In genomic region chr19:50330365-50331078, GRCh38 we compare ENCODE assay signal across 9 cellular contexts. TPM values are rescaled to one million over a fixed set of nuclear protein-coding genes. Genes with fewer than 3 reads are reported as not detected.
A peak's percentile ranks its signal among the peaks of the same experiment; 100 is the strongest.
DNase-seq lines count a peak whose midpoint lies in the region; ATAC-seq and TF ChIP-seq lines count a peak whose summit lies in the region.
"Had no signal": no experiment of that assay in that cellular context is flagged by ENCODE, and none has a peak within 500 bp of the region (broad histone marks: within the 10 kb centered on the region; RNA-seq: fewer than 3 reads in every experiment).

No MANE protein-coding gene starts in this region.

- peaks cover 18% of the 10 kb centered on the region for H3K27me3 Mint-ChIP-seq in activated naive CD8-positive, alpha-beta T cell

- H3K9ac ChIP-seq in mammary epithelial cell (ENCODE audit: insufficient read depth, low read length) (no peak overlapping the region), MM.1S (ENCODE audit: low read length) (no peak overlapping the region)

- no peak for TF ChIP-seq CTCF in mammary epithelial cell (conservative IDR thresholded peaks at IDR 0.05 in 1 of 2, IDR thresholded peaks at IDR 0.05 in 1 of 2; ENCODE audit: extremely low read depth in 1 of 2, insufficient read depth in 1 of 2, low read depth in 1 of 2, low read length in 2 of 2)
- no peak for TF ChIP-seq CTCF in MM.1S (IDR thresholded peaks at IDR 0.05; ENCODE audit: low read length)
- no peak for TF ChIP-seq CTCF in sigmoid colon (IDR thresholded peaks at IDR 0.05)

- no peaks in the 10 kb centered on the region for H3F3A ChIP-seq in MM.1S (ENCODE audit: insufficient read depth, low read length)

- H3K4me3 Mint-ChIP-seq in activated naive CD8-positive, alpha-beta T cell: peak overlapping the region; percentile 76

- peak; percentile 42 to 92 for DNase-seq in T47D (ENCODE audit: low read depth in 1 of 2, low spot score in 1 of 2)
- no peak for DNase-seq in mammary epithelial cell
- peak; percentile 46 for DNase-seq in MM.1S
- peak; percentile 85 for DNase-seq in SK-MEL-5 (ENCODE audit: low read depth, low spot score)
- DNase-seq in sigmoid colon: no peak

- H3K36me3 ChIP-seq in mammary epithelial cell (ENCODE audit: insufficient read depth, low read length): no peaks in the 10 kb centered on the region
- no peaks in the 10 kb centered on the region for H3K36me3 ChIP-seq in MM.1S (replicated peaks; ENCODE audit: insufficient read depth, low read length)
- H3K36me3 ChIP-seq in sigmoid colon: no peaks in the 10 kb centered on the region

- H3K79me2 ChIP-seq in mammary epithelial cell (ENCODE audit: insufficient read depth, low read length): no peaks in the 10 kb centered on the region
- no peaks in the 10 kb centered on the region for H3K79me2 ChIP-seq in MM.1S (ENCODE audit: low read length)

- no peak overlapping the region for H3K27ac ChIP-seq in mammary epithelial cell (ENCODE audit: insufficient read depth, low read depth, low read length)
- no peak overlapping the region for H3K27ac ChIP-seq in MM.1S (ENCODE audit: low read length)
- peak overlapping the region in 2 of 4 donors; percentile 3 to 83 for H3K27ac ChIP-seq in sigmoid colon

- in situ Hi-C loops in T47D (cut with HindIII; ENCODE audit: low pct_unique_long_range_greater_than_20kb, low sequenced_read_pairs): no loop called here
- in situ Hi-C loops in mammary epithelial cell (cut with MboI; ENCODE audit: low sequenced_read_pairs in 2 of 2): no loop called here
- in situ Hi-C loops in SK-MEL-5 (cut with HindIII; ENCODE audit: low pct_unique_long_range_greater_than_20kb, low sequenced_read_pairs): no loop called here

- H3K27me3 ChIP-seq in mammary epithelial cell (ENCODE audit: insufficient read depth, low read length) (peaks cover 30% of the 10 kb centered on the region), MM.1S (replicated peaks; ENCODE audit: insufficient read depth, low read length) (peaks cover 58% of the 10 kb centered on the region), sigmoid colon (peaks cover 50 to 93% (median 87%) of the 10 kb centered on the region in 3 donors)

- H3K4me1 ChIP-seq in mammary epithelial cell (ENCODE audit: insufficient read depth, low read length) (peaks cover 9% of the 10 kb centered on the region), MM.1S (ENCODE audit: low read length) (peaks cover 5% of the 10 kb centered on the region; the same call in 1 of the 2 replicates), sigmoid colon (peaks cover 0 to 49% (median 40%) of the 10 kb centered on the region in 4 donors)

- no peak overlapping the region for H2AFZ ChIP-seq in mammary epithelial cell (ENCODE audit: low read depth, low read length)
- no peak overlapping the region for H2AFZ ChIP-seq in MM.1S (ENCODE audit: low read length)

- no TSS peak for BruUV-seq in mammary epithelial cell (replicated peaks; lab: Mats Ljungman, UMichigan)

- H3K9me3 ChIP-seq in mammary epithelial cell (replicated peaks; ENCODE audit: insufficient read depth, low read length): peaks cover 9% of the 10 kb centered on the region
- no peaks in the 10 kb centered on the region for H3K9me3 ChIP-seq in MM.1S (replicated peaks; ENCODE audit: insufficient read depth, low read length)
- no peaks in the 10 kb centered on the region for H3K9me3 ChIP-seq in sigmoid colon

- H3K4me3 ChIP-seq in mammary epithelial cell (replicated peaks in 1 of 3; ENCODE audit: insufficient read depth in 1 of 3, low read depth in 2 of 3, low read length in 3 of 3) (no peak overlapping the region), MM.1S (ENCODE audit: low read length) (no peak overlapping the region; the same call in 1 of the 2 replicates), iPS-11a (ENCODE audit: low read depth, low read length) (peak overlapping the region; percentile 57), sigmoid colon (peak overlapping the region in 3 of 4 donors; percentile 0 to 35 (median 23))

- H3K36me3 Mint-ChIP-seq in activated naive CD8-positive, alpha-beta T cell: peaks cover 2% of the 10 kb centered on the region

- no peak for ATAC-seq in HG03565 (IDR thresholded peaks at IDR 0.05; ENCODE audit: unreplicated experiment)

- CTCF ChIA-PET in mammary epithelial cell (lab: Charles Lee; ENCODE audit: low non-redundant PET): no interaction called here

- no peak overlapping the region for H3K27ac Mint-ChIP-seq in activated naive CD8-positive, alpha-beta T cell

- H3K4me2 ChIP-seq in mammary epithelial cell (ENCODE audit: insufficient read depth, low read depth, low read length): no peak overlapping the region
- peak overlapping the region; percentile 29; the same call in 1 of the 2 replicates for H3K4me2 ChIP-seq in MM.1S (ENCODE audit: low read depth, low read length)

- H4K20me1 ChIP-seq in mammary epithelial cell (ENCODE audit: insufficient read depth, low read length): no peaks in the 10 kb centered on the region
- H4K20me1 ChIP-seq in MM.1S (ENCODE audit: insufficient read depth, low read length): no peaks in the 10 kb centered on the region

- TF ChIP-seq POLR2A in sigmoid colon (IDR thresholded peaks at IDR 0.05): no peak

- H3K9me2 ChIP-seq in MM.1S (replicated peaks; ENCODE audit: insufficient read depth, low read length): no peaks in the 10 kb centered on the region

- 30% methylated on average over 2 of the region's 48 CpGs for WGBS in mammary epithelial cell (ENCODE audit: low coverage, missing lambda C conversion rate)
- WGBS in sigmoid colon, 2 donors: 2 to 3% methylated on average over 48 of the region's 48 CpGs

- intact Hi-C loops in mammary epithelial cell (cut with micrococcal nuclease): no loop called here
- intact Hi-C loops in sigmoid colon (cut with DNase I): no loop called here

- no peak for TF ChIP-seq EP300 in sigmoid colon (IDR thresholded peaks at IDR 0.05)

- no peaks in the 10 kb centered on the region for H3K9me3 Mint-ChIP-seq in activated naive CD8-positive, alpha-beta T cell (ENCODE audit: low read depth)

- peaks cover 56% of the 10 kb centered on the region for H3K4me1 Mint-ChIP-seq in activated naive CD8-positive, alpha-beta T cell (ENCODE audit: low read depth)

- dilution Hi-C loops in mammary epithelial cell (cut with HindIII; ENCODE audit: low sequenced_read_pairs): loop anchor here (5.0 kb wide), 2 partner anchors 48 to 107 kb away; no protein-coding TSS in a partner anchor

RNA-seq across cellular contexts. Expression of gene KCNC3, which starts 1.3 kb away (rescaled TPM):
- total RNA-seq in mammary epithelial cell (under 1 TPM; 0.09 to 0.67 TPM), sigmoid colon (under 1 TPM in 2 of 4 donors, not detected in 2; 0.36 to 0.83 TPM)
- polyA plus RNA-seq in mammary epithelial cell (not detected), sigmoid colon (1 to 10 TPM in 1 of 3 donors, under 1 TPM in 1, not detected in 1; 0.92 to 1.6 TPM)
- not detected for polyA minus RNA-seq in mammary epithelial cell
- 0.55 and 0.59 TPM in 2 replicates for total RNA-seq in SK-MEL-5 (2014; rRNA removed; shearing (Covaris generic))
- 1.9 and 2.2 TPM in 2 replicates for polyA plus RNA-seq in SK-MEL-5 (2015; cell fraction: cytosol; rRNA removed)
- 4.7 and 7.8 TPM in 2 replicates for polyA plus RNA-seq in SK-MEL-5 (2015; cell fraction: nucleus; rRNA removed)
- polyA plus RNA-seq: AG04450 had no signal

RNA-seq across cellular contexts. Expression of gene NAPSA, which starts 34.9 kb away (rescaled TPM):
- total RNA-seq in mammary epithelial cell (1 to 10 TPM in 1 of 2 donors, under 1 TPM in 1; 0.75 to 1.3 TPM), sigmoid colon (under 1 TPM in 2 of 4 donors, not detected in 2; 0.55 to 0.95 TPM)
- polyA plus RNA-seq in mammary epithelial cell (0.24 TPM), sigmoid colon (1 to 10 TPM in 2 of 3 donors, under 1 TPM in 1; 0.69 to 2.4 (median 2.0) TPM)
- not detected for polyA minus RNA-seq in mammary epithelial cell
- 0.13 and 0.48 TPM in 2 replicates for total RNA-seq in SK-MEL-5 (2014; rRNA removed; shearing (Covaris generic))
- polyA plus RNA-seq in SK-MEL-5 (2015; cell fraction: cytosol; rRNA removed): 0.11 TPM in 1 of 2 replicates, not detected in the other
- 7.4 and 15.5 TPM in 2 replicates for polyA plus RNA-seq in SK-MEL-5 (2015; cell fraction: nucleus; rRNA removed)

RNA-seq across cellular contexts. Expression of gene NR1H2, which starts 45.7 kb away (rescaled TPM):
- total RNA-seq in mammary epithelial cell (10 to 100 TPM; 53.8 to 65.5 TPM), sigmoid colon (100 to 1,000 TPM in 3 of 4 donors, 10 to 100 TPM in 1; 92.5 to 143 (median 109) TPM)
- polyA plus RNA-seq in mammary epithelial cell (33.4 TPM), sigmoid colon (10 to 100 TPM; 58.9 to 72.8 (median 65.4) TPM)
- polyA minus RNA-seq in mammary epithelial cell: 11.7 TPM
- total RNA-seq in SK-MEL-5 (2014; rRNA removed; shearing (Covaris generic)): 82.1 and 82.4 TPM in 2 replicates
- 114 and 120 TPM in 2 replicates for polyA plus RNA-seq in SK-MEL-5 (2015; cell fraction: cytosol; rRNA removed)
- polyA plus RNA-seq in SK-MEL-5 (2015; cell fraction: nucleus; rRNA removed): 87.9 and 109 TPM in 2 replicates

RNA-seq across cellular contexts. Expression of gene POLD1, which starts 53.6 kb away (rescaled TPM):
- total RNA-seq in mammary epithelial cell: 10 to 100 TPM; 16.3 to 49.8 TPM
- 31.7 TPM for polyA plus RNA-seq in mammary epithelial cell
- polyA minus RNA-seq in mammary epithelial cell: 20.7 TPM
- total RNA-seq in SK-MEL-5 (2014; rRNA removed; shearing (Covaris generic)): 30.7 and 32.7 TPM in 2 replicates
- 38.7 and 42.0 TPM in 2 replicates for polyA plus RNA-seq in SK-MEL-5 (2015; cell fraction: cytosol; rRNA removed)
- polyA plus RNA-seq in SK-MEL-5 (2015; cell fraction: nucleus; rRNA removed): 144 and 151 TPM in 2 replicates
- total RNA-seq in sigmoid colon: 10 to 100 TPM in 3 of 4 donors, 1 to 10 TPM in 1; 9.6 to 20.5 (median 10.0) TPM
- polyA plus RNA-seq in sigmoid colon: 10 to 100 TPM; 10.8 to 44.2 (median 19.0) TPM

Comparison
In these comparisons a context has a peak if more than half of its experiments do, and no peak if none do; other contexts are left out.
1. DNase-seq: peak in T47D (2 of 2), MM.1S (single experiment) and SK-MEL-5 (single experiment); none in mammary epithelial cell (single experiment) and sigmoid colon (single experiment).
2. H3K4me3 ChIP-seq: peak in iPS-11a (single experiment) and sigmoid colon (3 of 4); none in mammary epithelial cell (0 of 3) and MM.1S (single experiment).